2 cellular contexts compared by ENCODE assay signal in genomic region chr7:44497151-44498013, GRCh38.
TF ChIP-seq lines count a peak whose summit lies in the region.

No MANE protein-coding gene starts in this region.

TF ChIP-seq in GM23338, 12 proteins besides CTCF, POLR2A, EP300 and RAD21 (continued from another document):
- TF ChIP-seq EZH2 (IDR thresholded peaks at IDR 0.05; ENCODE audit: low read depth, unreplicated experiment) (no peak), REST (IDR thresholded peaks at IDR 0.05; ENCODE audit: unreplicated experiment) (no peak), STAT1 (IDR thresholded peaks at IDR 0.05; ENCODE audit: unreplicated experiment) (no peak), ZNF331 (CRISPR knock-in tag; IDR thresholded peaks at IDR 0.05; ENCODE audit: low read depth) (no peak), ZNF462 (CRISPR knock-in tag; IDR thresholded peaks at IDR 0.05) (no peak), ETS1 (IDR thresholded peaks at IDR 0.05) (no peak), ZNF114 (CRISPR knock-in tag; IDR thresholded peaks at IDR 0.05) (no peak), EZH2phosphoT487 (IDR thresholded peaks at IDR 0.05; ENCODE audit: unreplicated experiment) (no peak), POLR2AphosphoS5 (IDR thresholded peaks at IDR 0.05; ENCODE audit: low read depth) (no peak), JUNB (IDR thresholded peaks at IDR 0.05; ENCODE audit: unreplicated experiment) (no peak)

TF ChIP-seq in IMR-90, 13 proteins besides CTCF, POLR2A, EP300 and RAD21 (continued from another document):
- no peak for TF ChIP-seq MAZ (IDR thresholded peaks at IDR 0.05; ENCODE audit: borderline replicate concordance, low read depth, low read length)
- TF ChIP-seq CHD1 (IDR thresholded peaks at IDR 0.05; ENCODE audit: low read depth, low read length), result no peak
- no peak for TF ChIP-seq BHLHE40 (IDR thresholded peaks at IDR 0.05; ENCODE audit: low read depth, low read length)
- TF ChIP-seq ELK1 (IDR thresholded peaks at IDR 0.05; ENCODE audit: borderline replicate concordance, low read depth, low read length), result no peak
- no peak for TF ChIP-seq MAFK (IDR thresholded peaks at IDR 0.05; ENCODE audit: low read depth, low read length)
- TF ChIP-seq MXI1 (IDR thresholded peaks at IDR 0.05; ENCODE audit: borderline replicate concordance, low read depth, low read length), result no peak
- no peak for TF ChIP-seq USF2 (IDR thresholded peaks at IDR 0.05; ENCODE audit: low read depth, low read length)
